Comparison of ENCODE assay signal across 21 cellular contexts in genomic region chr3:86109434-86109833, GRCh38.
"Had no signal": no experiment of that assay in that cellular context is flagged by ENCODE, and none has a peak within 500 bp of the region (broad histone marks: within the 10 kb centered on the region; RNA-seq: fewer than 3 reads in every experiment).

No MANE protein-coding gene starts in this region.

- H3K27me3 Mint-ChIP-seq: dendritic cell treated with granulocyte-macrophage colony-stimulating factor and Interleukin-4, amounts not matched to agents 40 ng/mL and 50 ng/mL, for 4 days; effector memory CD8-positive, alpha-beta T cell; progenitor cell of endocrine pancreas had no signal

- H3K36me3 Mint-ChIP-seq: immature natural killer cell had no signal

- DNase-seq: effector memory CD8-positive, alpha-beta T cell; esophagus squamous epithelium; foreskin fibroblast; glutamatergic neuron; immature natural killer cell; left ventricle myocardium inferior; mesenchymal stem cell; midbrain; occipital lobe; pancreas; right cardiac atrium; small intestine; stimulated activated CD4-positive, alpha-beta T cell treated with anti-CD3 and anti-CD28 coated beads, Interleukin-12 subunit alpha, Interleukin-12 subunit beta, amount 100 ng/mL, for 4 hours; stimulated activated naive CD4-positive, alpha-beta T cell; stomach; trophoblast cell had no signal

- H3K36me3 ChIP-seq: esophagus squamous epithelium, gastroesophageal sphincter, left ventricle myocardium inferior, pancreas, stomach had no signal

- H3K4me1 ChIP-seq: esophagus squamous epithelium, gastroesophageal sphincter, left ventricle myocardium inferior, pancreas, stomach had no signal

- H3K4me1 Mint-ChIP-seq: immature natural killer cell, nephron had no signal

- H3K4me3 ChIP-seq: esophagus squamous epithelium, gastroesophageal sphincter, left ventricle myocardium inferior, lung, pancreas, stomach had no signal

- H3K9me3 ChIP-seq: pancreas had no signal

- H3K27ac Mint-ChIP-seq: dendritic cell treated with granulocyte-macrophage colony-stimulating factor and Interleukin-4, amounts not matched to agents 40 ng/mL and 50 ng/mL, for 4 days; effector memory CD8-positive, alpha-beta T cell; immature natural killer cell; nephron had no signal

- H3K27me3 ChIP-seq: esophagus squamous epithelium, gastroesophageal sphincter, pancreas, stomach had no signal

- H3K27ac ChIP-seq: esophagus squamous epithelium, gastroesophageal sphincter, left ventricle myocardium inferior, pancreas, stomach had no signal

- H3K4me3 Mint-ChIP-seq: dendritic cell treated with granulocyte-macrophage colony-stimulating factor and Interleukin-4, amounts not matched to agents 40 ng/mL and 50 ng/mL, for 4 days; effector memory CD8-positive, alpha-beta T cell; immature natural killer cell; nephron had no signal
